Comparison of ENCODE assay signal across 8 cellular contexts in genomic region chr11:66743271-66743968, GRCh38. TPM values are rescaled to one million over a fixed set of nuclear protein-coding genes. Genes with fewer than 3 reads are reported as not detected.
DNase-seq lines count a peak whose midpoint lies in the region; ATAC-seq, FAIRE-seq and TF ChIP-seq lines count a peak whose summit lies in the region.

No MANE protein-coding gene starts in this region.

- peaks cover 2% of the 10 kb centered on the region for H3K4me1 Mint-ChIP-seq in astrocyte (ENCODE audit: low read depth, unreplicated experiment)

- no peak for FAIRE-seq in astrocyte (lab: Jason Lieb, UNC)
- no peak for FAIRE-seq in D721Med (lab: Jason Lieb, UNC)

- peak overlapping the region; percentile 86 for H3K4me3 Mint-ChIP-seq in astrocyte (ENCODE audit: unreplicated experiment)

- H3K27ac ChIP-seq in HEK293 (ENCODE audit: extremely low read depth, low read depth, low read length) (no peak overlapping the region), astrocyte (ENCODE audit: low read depth, low read length) (no peak overlapping the region)

- TF ChIP-seq CTCF in HEK293 (tag by site-specific recombination; IDR thresholded peaks at IDR 0.05) (no peak), astrocyte (IDR thresholded peaks at IDR 0.05; ENCODE audit: insufficient read depth, low read depth, low read length) (no peak), mucosa of descending colon (IDR thresholded peaks at IDR 0.05) (no peak), D721Med (IDR thresholded peaks at IDR 0.05; ENCODE audit: insufficient read depth, missing control alignments) (no peak)

- H3K9me3 Mint-ChIP-seq in astrocyte (ENCODE audit: unreplicated experiment) = no peaks in the 10 kb centered on the region

- no peaks in the 10 kb centered on the region for H3K36me3 Mint-ChIP-seq in astrocyte (ENCODE audit: low read depth, unreplicated experiment)

- H3K27me3 Mint-ChIP-seq in astrocyte (ENCODE audit: low read depth, unreplicated experiment) = no peaks in the 10 kb centered on the region

- no peak overlapping the region for H3K27ac Mint-ChIP-seq in astrocyte (ENCODE audit: unreplicated experiment)

- H3K9me3 ChIP-seq in HEK293 (ENCODE audit: control insufficient read depth, insufficient read depth, low read depth, low read length) (no peaks in the 10 kb centered on the region), astrocyte (ENCODE audit: insufficient read depth, low read depth, low read length) (no peaks in the 10 kb centered on the region), mucosa of descending colon (no peaks in the 10 kb centered on the region)

- DNase-seq in A172 (ENCODE audit: low spot score) (peak; percentile 30), astrocyte (ENCODE audit: low read depth) (no peak), mucosa of descending colon (peak; percentile 87 to 90 (median 89)), posterior vena cava (ENCODE audit: low spot score) (no peak), D721Med (ENCODE audit: insufficient read length, low spot score) (no peak)

- no peaks in the 10 kb centered on the region for H4K20me1 ChIP-seq in astrocyte (ENCODE audit: insufficient read depth, low read length)

- no peaks in the 10 kb centered on the region for H3K36me3 ChIP-seq in HEK293 (ENCODE audit: control insufficient read depth in 2 of 2, insufficient read depth in 1 of 2, low read length in 2 of 2)
- H3K36me3 ChIP-seq in astrocyte (ENCODE audit: insufficient read depth, low read length) = no peaks in the 10 kb centered on the region
- H3K36me3 ChIP-seq in mucosa of descending colon (ENCODE audit: low read depth) = no peaks in the 10 kb centered on the region

- intact Hi-C loops in mucosa of descending colon (cut with DNase I, micrococcal nuclease) (no loop called here), posterior vena cava (cut with DNase I) (no loop called here)

- CTCF ChIA-PET in HEK293 (lab: Yijun Ruan, JAX) = interaction anchor here (0.6 kb wide), 1 partner anchor 14 kb away, joined by 4 read pairs; the partner anchor contains the start of gene SPTBN2

- H3K9ac ChIP-seq in astrocyte (ENCODE audit: low read length) = no peak overlapping the region

- peaks cover 2% of the 10 kb centered on the region for H3K79me2 ChIP-seq in astrocyte (ENCODE audit: insufficient read depth, low read length)

- H3K4me2 ChIP-seq in astrocyte (ENCODE audit: low read length) = peak overlapping the region; percentile 96

- H3K4me1 ChIP-seq in HEK293 (ENCODE audit: control insufficient read depth, insufficient read depth, low read length) (no peaks in the 10 kb centered on the region; the same call in 1 of the 2 replicates), astrocyte (ENCODE audit: insufficient read depth, low read length) (peaks cover 12% of the 10 kb centered on the region), mucosa of descending colon (ENCODE audit: low read depth) (peaks cover 14% of the 10 kb centered on the region)

- no peak overlapping the region for H3K4me3 ChIP-seq in HEK293 (ENCODE audit: low read depth, low read length)
- peak overlapping the region; percentile 87 for H3K4me3 ChIP-seq in astrocyte (ENCODE audit: insufficient read depth, low read depth, low read length)
- no peak overlapping the region for H3K4me3 ChIP-seq in mucosa of descending colon

- no peak overlapping the region for H2AFZ ChIP-seq in astrocyte (ENCODE audit: low read depth, low read length)

- no peaks in the 10 kb centered on the region for H3K27me3 ChIP-seq in astrocyte (ENCODE audit: insufficient read depth, low read length)

- ATAC-seq in mucosa of descending colon = peak; percentile 69
- ATAC-seq in GM19324 (IDR thresholded peaks at IDR 0.05; ENCODE audit: low FRiP score, unreplicated experiment) = no peak
- ATAC-seq in HG02610 (IDR thresholded peaks at IDR 0.05; ENCODE audit: unreplicated experiment) = no peak

- POLR2A ChIA-PET in HEK293 (lab: Yijun Ruan, JAX) = interaction anchor here (0.5 to 1.2 kb wide), 3 partner anchors 18 to 637 kb away, joined by 3 to 7 read pairs (median 3); no protein-coding TSS in a partner anchor

TF ChIP-seq in HEK293, 187 proteins besides CTCF, POLR2A, EP300 and RAD21:
- TF ChIP-seq ZNF311 (tag by site-specific recombination; IDR thresholded peaks at IDR 0.05; ENCODE audit: borderline replicate concordance) = no peak
- peak; percentile 41 for TF ChIP-seq ZIC2 (tag by site-specific recombination; IDR thresholded peaks at IDR 0.05)
- TF ChIP-seq ZNF791 (tag by site-specific recombination; IDR thresholded peaks at IDR 0.05) = no peak
- 0 out of 2 replicates have a peak, but pooled peaks have one; percentile 34 for TF ChIP-seq IKZF3 (tag by site-specific recombination; IDR thresholded peaks at IDR 0.05)
- TF ChIP-seq, protein P1, sequence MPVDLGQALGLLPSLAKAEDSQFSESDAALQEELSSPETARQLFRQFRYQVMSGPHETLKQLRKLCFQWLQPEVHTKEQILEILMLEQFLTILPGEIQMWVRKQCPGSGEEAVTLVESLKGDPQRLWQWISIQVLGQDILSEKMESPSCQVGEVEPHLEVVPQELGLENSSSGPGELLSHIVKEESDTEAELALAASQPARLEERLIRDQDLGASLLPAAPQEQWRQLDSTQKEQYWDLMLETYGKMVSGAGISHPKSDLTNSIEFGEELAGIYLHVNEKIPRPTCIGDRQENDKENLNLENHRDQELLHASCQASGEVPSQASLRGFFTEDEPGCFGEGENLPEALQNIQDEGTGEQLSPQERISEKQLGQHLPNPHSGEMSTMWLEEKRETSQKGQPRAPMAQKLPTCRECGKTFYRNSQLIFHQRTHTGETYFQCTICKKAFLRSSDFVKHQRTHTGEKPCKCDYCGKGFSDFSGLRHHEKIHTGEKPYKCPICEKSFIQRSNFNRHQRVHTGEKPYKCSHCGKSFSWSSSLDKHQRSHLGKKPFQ (tag by site-specific recombination; IDR thresholded peaks at IDR 0.05) = no peak
- no peak for TF ChIP-seq KLF16 (tag by site-specific recombination; IDR thresholded peaks at IDR 0.05)
TF ChIP-seq in HEK293: peak in this region for 2.

RNA-seq across cellular contexts. Expression of gene SPTBN2, which starts 14.4 kb away (rescaled TPM):
- total RNA-seq in A172 (2014; rRNA removed; shearing (Covaris generic)) = 31.6 and 33.4 TPM in 2 replicates
- 18.2 and 22.7 TPM in 2 replicates for total RNA-seq in astrocyte
- 10 to 100 TPM in 1 of 3 donors, 1 to 10 TPM in 2; 3.7 to 10.0 (median 6.3) TPM for total RNA-seq in mucosa of descending colon
- 1 to 10 TPM; 4.2 to 5.9 TPM for total RNA-seq in posterior vena cava

Comparison
In these comparisons a context has a peak if more than half of its experiments do, and no peak if none do; other contexts are left out.
1. DNase-seq: peak in A172 (single experiment) and mucosa of descending colon (3 of 3); none in astrocyte (single experiment), posterior vena cava (single experiment) and D721Med (single experiment).